ENCODE assay signal across 9 cellular contexts in genomic region chr20:13458860-13459451, GRCh38.
DNase-seq lines count a peak whose midpoint lies in the region; ATAC-seq and TF ChIP-seq lines count a peak whose summit lies in the region.
"Had no signal": no experiment of that assay in that cellular context is flagged by ENCODE, and none has a peak within 500 bp of the region (broad histone marks: within the 10 kb centered on the region; RNA-seq: fewer than 3 reads in every experiment).

No MANE protein-coding gene starts in this region.

- no peaks in the 10 kb centered on the region for H3K36me3 ChIP-seq in ovary

- H3K4me3 ChIP-seq in NB4 (ENCODE audit: low read depth, low read length): no peak overlapping the region
- H3K4me3 ChIP-seq in ovary: no peak overlapping the region
- H3K4me3 ChIP-seq: SK-N-MC had no signal

- intact Hi-C loops in ovary (cut with DNase I): no loop called here

- H3K27me3 ChIP-seq in ovary: no peaks in the 10 kb centered on the region

- TF ChIP-seq CTCF in AG09319 (IDR thresholded peaks at IDR 0.05; ENCODE audit: low read depth, low read length) (peak; percentile 84), NB4 (IDR thresholded peaks at IDR 0.05; ENCODE audit: low read depth, low read length) (peak; percentile 88), ovary (IDR thresholded peaks at IDR 0.05) (no peak)

- H3K9me3 ChIP-seq in ovary: no peaks in the 10 kb centered on the region

- H3K4me1 ChIP-seq in ovary (ENCODE audit: insufficient read depth): no peaks in the 10 kb centered on the region

- peak; percentile 94 for ATAC-seq in GM18498 (IDR thresholded peaks at IDR 0.05; ENCODE audit: unreplicated experiment)
- ATAC-seq in HG02763 (IDR thresholded peaks at IDR 0.05; ENCODE audit: unreplicated experiment): peak; percentile 84
- ATAC-seq in HG03108 (IDR thresholded peaks at IDR 0.05; ENCODE audit: unreplicated experiment): no peak

- TF ChIP-seq EP300 in ovary (IDR thresholded peaks at IDR 0.05): no peak

- WGBS in ovary, 3 donors: 88 to 92% (median 89%) methylated on average over 3 of the region's 3 CpGs

- DNase-seq in AG09319 (ENCODE audit: extremely low read depth, low read depth) (peak; percentile 4), NB4 (ENCODE audit: low read depth) (peak; percentile 54), astrocyte of the hippocampus (ENCODE audit: low read depth, low spot score) (peak; percentile 31), left kidney (ENCODE audit: low read depth, low spot score) (peak; percentile 7), ovary (no peak)

- no peak for TF ChIP-seq POLR2A in NB4 (IDR thresholded peaks at IDR 0.05; ENCODE audit: extremely low read depth, insufficient read length)
- TF ChIP-seq POLR2A in ovary (IDR thresholded peaks at IDR 0.05): no peak

- H3K27ac ChIP-seq in ovary: no peak overlapping the region
- H3K27ac ChIP-seq: SK-N-MC had no signal

Comparison
In these comparisons a context has a peak if more than half of its experiments do, and no peak if none do; other contexts are left out.
1. DNase-seq: peak in AG09319 (single experiment), NB4 (single experiment), astrocyte of the hippocampus (single experiment) and left kidney (single experiment); none in ovary (0 of 5).
2. CTCF ChIP-seq: peak in AG09319 (single experiment) and NB4 (single experiment); none in ovary (0 of 3).